ENCODE assay signal across 8 cellular contexts in the genomic region with DNA sequence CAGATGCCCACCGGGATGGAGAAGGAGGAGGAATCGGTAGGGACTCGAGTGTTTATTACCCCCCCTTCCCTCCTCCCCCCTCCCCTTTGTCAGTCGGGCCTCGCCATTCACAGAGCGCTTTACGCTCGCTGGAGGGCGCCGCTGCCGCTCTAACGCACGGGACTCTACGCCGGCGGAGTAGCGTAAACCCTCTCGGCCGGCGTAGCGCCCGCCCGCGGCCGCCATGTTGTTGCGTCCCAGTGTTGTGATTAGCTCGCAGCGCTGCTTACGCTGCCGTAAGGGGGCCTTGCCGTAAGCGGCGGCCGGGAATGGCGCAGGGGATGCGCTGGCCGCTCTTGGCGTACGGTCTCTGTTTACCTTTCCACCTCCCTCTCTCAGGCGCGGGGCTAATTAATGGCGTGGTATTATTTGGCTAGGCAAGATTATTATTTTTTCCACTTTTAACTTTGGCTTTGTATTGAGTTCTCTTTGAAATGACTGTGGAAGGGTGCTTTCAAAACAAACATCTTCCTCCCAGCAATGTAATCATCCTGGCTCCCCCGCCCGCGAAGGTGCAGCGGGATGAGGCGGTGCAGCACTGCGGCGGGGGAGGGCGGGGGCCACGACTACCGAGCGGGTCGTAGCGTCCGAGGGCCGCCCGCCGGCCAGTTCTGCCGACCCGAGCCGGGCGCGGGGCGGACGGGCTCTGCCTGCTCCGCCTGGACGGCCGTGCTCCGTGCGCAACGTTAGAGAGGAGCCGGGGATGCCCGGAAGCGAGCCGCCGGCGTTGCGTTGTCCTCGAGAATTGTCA. TPM values are rescaled to one million over a fixed set of nuclear protein-coding genes. Genes with fewer than 3 reads are reported as not detected.
A peak's percentile ranks its signal among the peaks of the same experiment; 100 is the strongest.
DNase-seq lines count a peak whose midpoint lies in the region; ATAC-seq and TF ChIP-seq lines count a peak whose summit lies in the region.

No MANE protein-coding gene starts in this region.

- H3K27ac Mint-ChIP-seq in activated T-cell treated with anti-CD3 and anti-CD28 coated beads, Interleukin-2, amount 50 U/mL, for 72 hours = peak overlapping the region; percentile 99

- peak overlapping the region; percentile 87 to 95 for H3K4me3 ChIP-seq in Panc1 (ENCODE audit: low read depth in 2 of 2, low read length in 2 of 2)
- H3K4me3 ChIP-seq in muscle layer of colon (ENCODE audit: low read depth in 1 of 2, low read length in 2 of 2) = peak overlapping the region; percentile 67 to 75

- POLR2A ChIA-PET in Panc1 (lab: Charles Lee) = interaction anchor here (0.6 to 1.0 kb wide), 3 partner anchors 32 to 879 kb away, joined by 3 to 17 read pairs (median 12); no protein-coding TSS in a partner anchor

- CTCF ChIA-PET in Panc1 (lab: Charles Lee) = interaction anchor here (0.6 to 0.7 kb wide), 4 partner anchors 98 to 1309 kb away, joined by 3 to 10 read pairs (median 8); no protein-coding TSS in a partner anchor

- in situ Hi-C loops in Panc1 (cut with HindIII; ENCODE audit: low pct_unique_long_range_greater_than_20kb, low sequenced_read_pairs) = no loop called here

- H3K27ac ChIP-seq in KOPT-K1 (ENCODE audit: low read depth, low read length, poor library complexity, severe bottlenecking) = peak overlapping the region; percentile 85
- peak overlapping the region; percentile 80 for H3K27ac ChIP-seq in Panc1 (ENCODE audit: low read length)
- H3K27ac ChIP-seq in muscle layer of colon (ENCODE audit: low read depth, low read length) = peak overlapping the region; percentile 88

- H3K27me3 ChIP-seq in Panc1 (ENCODE audit: control insufficient read depth, insufficient read depth, low read length) (peaks cover 10% of the 10 kb centered on the region), muscle layer of colon (ENCODE audit: control insufficient read depth in 1 of 2, insufficient read depth in 2 of 2, low read length in 2 of 2) (no peaks in the 10 kb centered on the region)

- H3K4me1 Mint-ChIP-seq in activated T-cell treated with anti-CD3 and anti-CD28 coated beads, Interleukin-2, amount 50 U/mL, for 72 hours (ENCODE audit: low read depth) = peaks cover 48% of the 10 kb centered on the region

- intact Hi-C loops in Panc1 (cut with micrococcal nuclease; ENCODE audit: unreplicated experiment) = loop anchor here (10.0 kb wide), 1 partner anchor 759 kb away; no protein-coding TSS in a partner anchor

- no TSS peak for BruUV-seq in Panc1 (replicated peaks; lab: Mats Ljungman, UMichigan)

- H3K36me3 ChIP-seq in KOPT-K1 (ENCODE audit: insufficient read depth, low read length) (no peaks in the 10 kb centered on the region), Panc1 (ENCODE audit: control insufficient read depth, insufficient read depth, low read length) (no peaks in the 10 kb centered on the region; the same call in 1 of the 2 replicates), muscle layer of colon (ENCODE audit: insufficient read depth, low read length) (no peaks in the 10 kb centered on the region)

- H3K9ac ChIP-seq in muscle layer of colon (ENCODE audit: low read length) = peak overlapping the region; percentile 43

- peak; percentile 47 for TF ChIP-seq CTCF in Panc1 (IDR thresholded peaks at IDR 0.05)

- H3K27me3 Mint-ChIP-seq in activated T-cell treated with anti-CD3 and anti-CD28 coated beads, Interleukin-2, amount 50 U/mL, for 72 hours (ENCODE audit: low read depth) = peaks cover 5% of the 10 kb centered on the region

- H3K4me3 Mint-ChIP-seq in activated T-cell treated with anti-CD3 and anti-CD28 coated beads, Interleukin-2, amount 50 U/mL, for 72 hours = peak overlapping the region; percentile 87 to 95

- ATAC-seq in GM21825 (IDR thresholded peaks at IDR 0.05; ENCODE audit: unreplicated experiment) (peak; percentile 55), Panc1 (peak; percentile 84), esophagus mucosa (peak; percentile 94)
- peak; percentile 55 to 58 for ATAC-seq in activated T-cell treated with anti-CD3 and anti-CD28 coated beads, Interleukin-2, amount 50 U/mL, for 72 hours (replicated peaks in 1 of 2)

- DNase-seq in DMS53 treated with DMSO at 0.1 percent for 48 hours (lab: John Stamatoyannopoulos, UW; ENCODE audit: unreplicated experiment) (peak; percentile 43), Panc1 (ENCODE audit: low read depth, low spot score) (peak; percentile 83)
- DNase-seq in activated T-cell treated with anti-CD3 and anti-CD28 coated beads, Interleukin-2, amount 50 U/mL, for 72 hours = peak; percentile 92 to 96
- peak; percentile 91 for DNase-seq in stimulated activated CD8-positive, alpha-beta memory T cell treated with anti-CD3 and anti-CD28 coated beads, Interleukin-7, amount 100 ng/mL, for 1 hour (ENCODE audit: low read depth in 2 of 2)

- H3K9me3 ChIP-seq in KOPT-K1 (ENCODE audit: insufficient read depth, low read length, poor library complexity, severe bottlenecking) = no peaks in the 10 kb centered on the region
- H3K9me3 ChIP-seq in Panc1 (ENCODE audit: control insufficient read depth, insufficient read depth, low read depth, low read length) = no peaks in the 10 kb centered on the region
- no peaks in the 10 kb centered on the region for H3K9me3 ChIP-seq in muscle layer of colon (ENCODE audit: low read length)

- peaks cover 13% of the 10 kb centered on the region for H3K4me1 ChIP-seq in Panc1 (ENCODE audit: control insufficient read depth, insufficient read depth, low read length)
- no peaks in the 10 kb centered on the region for H3K4me1 ChIP-seq in muscle layer of colon (ENCODE audit: insufficient read depth, low read length)

- H3K36me3 Mint-ChIP-seq in activated T-cell treated with anti-CD3 and anti-CD28 coated beads, Interleukin-2, amount 50 U/mL, for 72 hours (ENCODE audit: insufficient read depth in 2 of 2) = peaks cover 5 to 6% of the 10 kb centered on the region in 2 donors

- no peaks in the 10 kb centered on the region for H3K9me3 Mint-ChIP-seq in activated T-cell treated with anti-CD3 and anti-CD28 coated beads, Interleukin-2, amount 50 U/mL, for 72 hours

RNA-seq across cellular contexts. Expression of a gene that starts 0.8 kb away (rescaled TPM):
- 30.2 TPM for total RNA-seq in Panc1 (2021; ENCODE audit: unreplicated experiment)
- polyA plus RNA-seq in Panc1 (2012; ENCODE audit: insufficient read length) = 12.3 TPM
- total RNA-seq in activated T-cell treated with anti-CD3 and anti-CD28 coated beads, Interleukin-2, amount 50 U/mL, for 72 hours = 10 to 100 TPM; 33.2 to 37.2 TPM
- 16.4 TPM for total RNA-seq in esophagus mucosa

Comparison
In these comparisons a context has a peak if more than half of its experiments do, and no peak if none do; other contexts are left out.
1. Peak in every context shown above with its lines: DNase-seq, ATAC-seq, H3K4me3 ChIP-seq and H3K27ac ChIP-seq.
2. DNase-seq: peak in every context shown above with its lines; median percentile 94 in activated T-cell treated with anti-CD3 and anti-CD28 coated beads, Interleukin-2, amount 50 U/mL, for 72 hours; 91 in stimulated activated CD8-positive, alpha-beta memory T cell treated with anti-CD3 and anti-CD28 coated beads, Interleukin-7, amount 100 ng/mL, for 1 hour; 83 in Panc1; 43 in DMS53 treated with DMSO at 0.1 percent for 48 hours.